In the genomic region with DNA sequence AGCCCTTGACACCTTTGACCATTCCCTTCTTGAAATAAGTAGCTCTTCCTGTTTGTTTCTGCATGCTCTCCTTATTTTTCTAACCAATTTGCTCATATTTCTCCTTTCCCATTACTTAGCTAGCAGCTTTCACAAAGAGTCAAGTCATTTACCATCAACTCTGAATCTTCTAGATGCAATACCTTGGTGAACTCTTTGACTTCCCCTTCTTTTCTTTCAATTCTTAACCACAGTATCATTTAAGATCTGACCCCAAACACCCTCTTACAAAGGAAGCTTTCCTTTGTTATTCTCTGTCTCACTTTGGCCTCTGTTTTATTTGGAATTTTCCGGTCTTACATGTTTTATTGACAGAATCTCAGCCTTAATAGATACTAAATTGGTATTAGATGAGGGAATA, we compare ENCODE assay signal across 1 cellular context.
TF ChIP-seq lines count a peak whose summit lies in the region.

No MANE protein-coding gene starts in this region.

TF ChIP-seq in GM12878, 131 proteins besides CTCF, POLR2A, EP300 and RAD21:
- TF ChIP-seq MYC (IDR thresholded peaks at IDR 0.05; ENCODE audit: insufficient read depth, insufficient read length, insufficient replicate concordance, low read length, severe bottlenecking) (no peak), RUNX3 (IDR thresholded peaks at IDR 0.05; ENCODE audit: low read length) (peak; percentile 45; the same call in 1 of the 2 replicates), ZSCAN29 (IDR thresholded peaks at IDR 0.05) (no peak), RCOR1 (conservative IDR thresholded peaks at IDR 0.05; ENCODE audit: low read depth, low read length) (no peak), SPI1 (IDR thresholded peaks at IDR 0.05; ENCODE audit: borderline replicate concordance, insufficient read depth, low read depth, low read length) (peak; percentile 45; the same call in 1 of the 2 replicates), ATF7 (IDR thresholded peaks at IDR 0.05; ENCODE audit: low read depth) (no peak), IRF3 (IDR thresholded peaks at IDR 0.05) (no peak), EED (IDR thresholded peaks at IDR 0.05; ENCODE audit: low read depth) (no peak), NFYA (IDR thresholded peaks at IDR 0.05; ENCODE audit: borderline replicate concordance, low read depth, low read length) (no peak), ZNF24 (IDR thresholded peaks at IDR 0.05) (no peak), JUNB (IDR thresholded peaks at IDR 0.05) (no peak)
- TF ChIP-seq, protein P1, sequence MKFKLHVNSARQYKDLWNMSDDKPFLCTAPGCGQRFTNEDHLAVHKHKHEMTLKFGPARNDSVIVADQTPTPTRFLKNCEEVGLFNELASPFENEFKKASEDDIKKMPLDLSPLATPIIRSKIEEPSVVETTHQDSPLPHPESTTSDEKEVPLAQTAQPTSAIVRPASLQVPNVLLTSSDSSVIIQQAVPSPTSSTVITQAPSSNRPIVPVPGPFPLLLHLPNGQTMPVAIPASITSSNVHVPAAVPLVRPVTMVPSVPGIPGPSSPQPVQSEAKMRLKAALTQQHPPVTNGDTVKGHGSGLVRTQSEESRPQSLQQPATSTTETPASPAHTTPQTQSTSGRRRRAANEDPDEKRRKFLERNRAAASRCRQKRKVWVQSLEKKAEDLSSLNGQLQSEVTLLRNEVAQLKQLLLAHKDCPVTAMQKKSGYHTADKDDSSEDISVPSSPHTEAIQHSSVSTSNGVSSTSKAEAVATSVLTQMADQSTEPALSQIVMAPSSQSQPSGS (IDR thresholded peaks at IDR 0.05; ENCODE audit: low read length), result no peak
- TF ChIP-seq, protein P2, sequence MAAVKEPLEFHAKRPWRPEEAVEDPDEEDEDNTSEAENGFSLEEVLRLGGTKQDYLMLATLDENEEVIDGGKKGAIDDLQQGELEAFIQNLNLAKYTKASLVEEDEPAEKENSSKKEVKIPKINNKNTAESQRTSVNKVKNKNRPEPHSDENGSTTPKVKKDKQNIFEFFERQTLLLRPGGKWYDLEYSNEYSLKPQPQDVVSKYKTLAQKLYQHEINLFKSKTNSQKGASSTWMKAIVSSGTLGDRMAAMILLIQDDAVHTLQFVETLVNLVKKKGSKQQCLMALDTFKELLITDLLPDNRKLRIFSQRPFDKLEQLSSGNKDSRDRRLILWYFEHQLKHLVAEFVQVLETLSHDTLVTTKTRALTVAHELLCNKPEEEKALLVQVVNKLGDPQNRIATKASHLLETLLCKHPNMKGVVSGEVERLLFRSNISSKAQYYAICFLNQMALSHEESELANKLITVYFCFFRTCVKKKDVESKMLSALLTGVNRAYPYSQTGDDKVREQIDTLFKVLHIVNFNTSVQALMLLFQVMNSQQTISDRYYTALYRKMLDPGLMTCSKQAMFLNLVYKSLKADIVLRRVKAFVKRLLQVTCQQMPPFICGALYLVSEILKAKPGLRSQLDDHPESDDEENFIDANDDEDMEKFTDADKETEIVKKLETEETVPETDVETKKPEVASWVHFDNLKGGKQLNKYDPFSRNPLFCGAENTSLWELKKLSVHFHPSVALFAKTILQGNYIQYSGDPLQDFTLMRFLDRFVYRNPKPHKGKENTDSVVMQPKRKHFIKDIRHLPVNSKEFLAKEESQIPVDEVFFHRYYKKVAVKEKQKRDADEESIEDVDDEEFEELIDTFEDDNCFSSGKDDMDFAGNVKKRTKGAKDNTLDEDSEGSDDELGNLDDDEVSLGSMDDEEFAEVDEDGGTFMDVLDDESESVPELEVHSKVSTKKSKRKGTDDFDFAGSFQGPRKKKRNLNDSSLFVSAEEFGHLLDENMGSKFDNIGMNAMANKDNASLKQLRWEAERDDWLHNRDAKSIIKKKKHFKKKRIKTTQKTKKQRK (IDR thresholded peaks at IDR 0.05; ENCODE audit: low read depth, low read length), result no peak
- TF ChIP-seq, protein P3, sequence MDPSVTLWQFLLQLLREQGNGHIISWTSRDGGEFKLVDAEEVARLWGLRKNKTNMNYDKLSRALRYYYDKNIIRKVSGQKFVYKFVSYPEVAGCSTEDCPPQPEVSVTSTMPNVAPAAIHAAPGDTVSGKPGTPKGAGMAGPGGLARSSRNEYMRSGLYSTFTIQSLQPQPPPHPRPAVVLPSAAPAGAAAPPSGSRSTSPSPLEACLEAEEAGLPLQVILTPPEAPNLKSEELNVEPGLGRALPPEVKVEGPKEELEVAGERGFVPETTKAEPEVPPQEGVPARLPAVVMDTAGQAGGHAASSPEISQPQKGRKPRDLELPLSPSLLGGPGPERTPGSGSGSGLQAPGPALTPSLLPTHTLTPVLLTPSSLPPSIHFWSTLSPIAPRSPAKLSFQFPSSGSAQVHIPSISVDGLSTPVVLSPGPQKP (IDR thresholded peaks at IDR 0.05; ENCODE audit: low read depth, low read length), result no peak
